In genomic region chr4:41323706-41324105, GRCh38 we compare ENCODE assay signal across 24 cellular contexts.
DNase-seq lines count a peak whose midpoint lies in the region; ATAC-seq and TF ChIP-seq lines count a peak whose summit lies in the region.
"Had no signal": no experiment of that assay in that cellular context is flagged by ENCODE, and none has a peak within 500 bp of the region (broad histone marks: within the 10 kb centered on the region; RNA-seq: fewer than 3 reads in every experiment).

No MANE protein-coding gene starts in this region.

- DNase-seq in Caki2 (ENCODE audit: low read depth) (peak; percentile 69), M059J (ENCODE audit: low read depth) (peak; percentile 91), dermis blood vessel endothelial cell (peak; percentile 62), mesothelial cell of epicardium (ENCODE audit: low spot score in 2 of 2, unreplicated experiment in 2 of 2) (no peak), Calu3 (no peak)
- no peak for DNase-seq in activated T-cell treated with anti-CD3 and anti-CD28 coated beads, Interleukin-2, amount 50 U/mL, for 24 hours
- DNase-seq: activated CD4-positive, alpha-beta T cell treated with anti-CD3 and anti-CD28 coated beads, Interleukin-2, amount 50 U/mL, for 1 hour; activated CD8-positive, alpha-beta memory T cell treated with anti-CD3 and anti-CD28 coated beads, Interleukin-2, amount 10 ng/mL, durations not matched to agents 7 days and 5 days; C1 segment of cervical spinal cord; central memory CD4-positive, alpha-beta T cell; KG1; naive thymus-derived CD8-positive, alpha-beta T cell; NCI-H1694; NCI-H82; stimulated activated CD4-positive, alpha-beta T cell treated with anti-CD3 and anti-CD28 coated beads, Interleukin-4, amount 100 ng/mL, for 1 hour; T-helper 9 cell; uterus had no signal

- TF ChIP-seq CTCF in mesothelial cell of epicardium (IDR thresholded peaks at IDR 0.05; ENCODE audit: unreplicated experiment), result no peak
- no peak for TF ChIP-seq CTCF in Calu3 (IDR thresholded peaks at IDR 0.05; ENCODE audit: unreplicated experiment)

- H3K27ac Mint-ChIP-seq in mesothelial cell of epicardium, result peak overlapping the region; percentile 53
- no peak overlapping the region for H3K27ac Mint-ChIP-seq in activated T-cell treated with anti-CD3 and anti-CD28 coated beads, Interleukin-2, amount 50 U/mL, for 24 hours
- no peak overlapping the region for H3K27ac Mint-ChIP-seq in Calu3 (ENCODE audit: unreplicated experiment)
- H3K27ac Mint-ChIP-seq: activated CD8-positive, alpha-beta memory T cell treated with anti-CD3 and anti-CD28 coated beads, Interleukin-2, amount 10 ng/mL, durations not matched to agents 7 days and 5 days; activated naive CD4-positive, alpha-beta T cell treated with anti-CD3 and anti-CD28 coated beads, Interleukin-2, amount 50 U/mL, for 72 hours; GM23338; naive thymus-derived CD8-positive, alpha-beta T cell; stimulated activated memory B cell treated with anti-CD40 and anti-IgM and Interleukin-4, amounts not matched to agents 10 μg/mL and 1 μg/mL and 100 μg/mL, for 72 hours; WTC11 had no signal

- peaks cover 51% of the 10 kb centered on the region for H3K4me1 Mint-ChIP-seq in mesothelial cell of epicardium
- H3K4me1 Mint-ChIP-seq in activated T-cell treated with anti-CD3 and anti-CD28 coated beads, Interleukin-2, amount 50 U/mL, for 24 hours (ENCODE audit: low read depth), result no peaks in the 10 kb centered on the region
- peaks cover 40% of the 10 kb centered on the region for H3K4me1 Mint-ChIP-seq in Calu3 (ENCODE audit: low read depth, unreplicated experiment)
- H3K4me1 Mint-ChIP-seq: activated CD8-positive, alpha-beta memory T cell treated with anti-CD3 and anti-CD28 coated beads, Interleukin-2, amount 10 ng/mL, durations not matched to agents 7 days and 5 days had no signal

- in situ Hi-C loops in Caki2 (cut with HindIII; ENCODE audit: low pct_unique_long_range_greater_than_20kb, low sequenced_read_pairs), result no loop called here

- peaks cover 16% of the 10 kb centered on the region for H3K9me3 Mint-ChIP-seq in mesothelial cell of epicardium
- no peaks in the 10 kb centered on the region for H3K9me3 Mint-ChIP-seq in activated T-cell treated with anti-CD3 and anti-CD28 coated beads, Interleukin-2, amount 50 U/mL, for 24 hours
- H3K9me3 Mint-ChIP-seq in Calu3 (ENCODE audit: low read depth, unreplicated experiment), result no peaks in the 10 kb centered on the region
- H3K9me3 Mint-ChIP-seq: stimulated activated memory B cell treated with anti-CD40 and anti-IgM and Interleukin-4, amounts not matched to agents 10 μg/mL and 1 μg/mL and 100 μg/mL, for 72 hours had no signal

- no TSS peak for BruUV-seq in Calu3 (replicated peaks; lab: Mats Ljungman, UMichigan)

- intact Hi-C loops in Calu3 (cut with micrococcal nuclease; ENCODE audit: unreplicated experiment), result no loop called here

- H3K36me3 Mint-ChIP-seq in mesothelial cell of epicardium (no peaks in the 10 kb centered on the region), Calu3 (ENCODE audit: insufficient read depth, unreplicated experiment) (no peaks in the 10 kb centered on the region)
- H3K36me3 Mint-ChIP-seq in activated T-cell treated with anti-CD3 and anti-CD28 coated beads, Interleukin-2, amount 50 U/mL, for 24 hours (ENCODE audit: low read depth), result no peaks in the 10 kb centered on the region
- H3K36me3 Mint-ChIP-seq: activated CD8-positive, alpha-beta memory T cell treated with anti-CD3 and anti-CD28 coated beads, Interleukin-2, amount 10 ng/mL, durations not matched to agents 7 days and 5 days; activated naive CD4-positive, alpha-beta T cell treated with anti-CD3 and anti-CD28 coated beads, Interleukin-2, amount 50 U/mL, for 72 hours; naive thymus-derived CD8-positive, alpha-beta T cell; stimulated activated memory B cell treated with anti-CD40 and anti-IgM and Interleukin-4, amounts not matched to agents 10 μg/mL and 1 μg/mL and 100 μg/mL, for 72 hours had no signal

- ATAC-seq in HG02970 (IDR thresholded peaks at IDR 0.05; ENCODE audit: low FRiP score, unreplicated experiment), result no peak
- ATAC-seq in GM21360 (IDR thresholded peaks at IDR 0.05; ENCODE audit: unreplicated experiment), result no peak
- ATAC-seq: activated CD8-positive, alpha-beta memory T cell treated with anti-CD3 and anti-CD28 coated beads, Interleukin-2, amount 10 ng/mL, durations not matched to agents 7 days and 5 days; activated naive CD4-positive, alpha-beta T cell treated with anti-CD3 and anti-CD28 coated beads, Interleukin-2, amount 50 U/mL, for 72 hours; GM23338; naive thymus-derived CD8-positive, alpha-beta T cell; Right ventricle myocardium inferior; stimulated activated memory B cell treated with anti-CD40 and anti-IgM and Interleukin-4, amounts not matched to agents 10 μg/mL and 1 μg/mL and 100 μg/mL, for 72 hours; WTC11 had no signal

- H3K4me3 Mint-ChIP-seq in mesothelial cell of epicardium (no peak overlapping the region), Calu3 (ENCODE audit: low read depth, unreplicated experiment) (no peak overlapping the region)
- H3K4me3 Mint-ChIP-seq in activated T-cell treated with anti-CD3 and anti-CD28 coated beads, Interleukin-2, amount 50 U/mL, for 24 hours, result no peak overlapping the region
- H3K4me3 Mint-ChIP-seq: activated CD8-positive, alpha-beta memory T cell treated with anti-CD3 and anti-CD28 coated beads, Interleukin-2, amount 10 ng/mL, durations not matched to agents 7 days and 5 days; GM23338; naive thymus-derived CD8-positive, alpha-beta T cell; stimulated activated memory B cell treated with anti-CD40 and anti-IgM and Interleukin-4, amounts not matched to agents 10 μg/mL and 1 μg/mL and 100 μg/mL, for 72 hours; WTC11 had no signal

- no peaks in the 10 kb centered on the region for H3K27me3 Mint-ChIP-seq in mesothelial cell of epicardium (ENCODE audit: low read depth)
- H3K27me3 Mint-ChIP-seq in activated T-cell treated with anti-CD3 and anti-CD28 coated beads, Interleukin-2, amount 50 U/mL, for 24 hours, result no peaks in the 10 kb centered on the region
- H3K27me3 Mint-ChIP-seq in Calu3 (ENCODE audit: unreplicated experiment), result no peaks in the 10 kb centered on the region
- H3K27me3 Mint-ChIP-seq: activated CD8-positive, alpha-beta memory T cell treated with anti-CD3 and anti-CD28 coated beads, Interleukin-2, amount 10 ng/mL, durations not matched to agents 7 days and 5 days; stimulated activated memory B cell treated with anti-CD40 and anti-IgM and Interleukin-4, amounts not matched to agents 10 μg/mL and 1 μg/mL and 100 μg/mL, for 72 hours had no signal

- CTCF ChIA-PET in Calu3 (lab: Charles Lee), result no interaction called here

Comparison
In these comparisons a context has a peak if more than half of its experiments do, and no peak if none do; other contexts are left out.
1. DNase-seq: peak in Caki2 (single experiment), M059J (single experiment) and dermis blood vessel endothelial cell (single experiment); none in mesothelial cell of epicardium (0 of 2), activated T-cell treated with anti-CD3 and anti-CD28 coated beads, Interleukin-2, amount 50 U/mL, for 24 hours (single experiment) and Calu3 (single experiment).